Comparison of ENCODE assay signal across 11 cellular contexts in genomic region chr3:66572938-66573710, GRCh38.
DNase-seq lines count a peak whose midpoint lies in the region; ATAC-seq, FAIRE-seq and TF ChIP-seq lines count a peak whose summit lies in the region.
"Had no signal": no experiment of that assay in that cellular context is flagged by ENCODE, and none has a peak within 500 bp of the region (broad histone marks: within the 10 kb centered on the region; RNA-seq: fewer than 3 reads in every experiment).

No MANE protein-coding gene starts in this region.

- DNase-seq in Calu3: peak; percentile 9
- DNase-seq in GM19239 (ENCODE audit: insufficient read length, low spot score): no peak
- DNase-seq in PC-3: no peak
- DNase-seq in iPS-NIHi11 (ENCODE audit: low spot score): peak; percentile 76
- no peak for DNase-seq in NCI-H2227 (lab: John Stamatoyannopoulos, UW; ENCODE audit: unreplicated experiment)
- no peak for DNase-seq in Ammon's horn (ENCODE audit: low spot score)
- DNase-seq in stimulated activated naive CD4-positive, alpha-beta T cell treated with Interleukin-2 at 50 U/mL for 16 hours (lab: John Stamatoyannopoulos, UW): no peak
- DNase-seq: effector memory CD4-positive, alpha-beta T cell had no signal

- no peaks in the 10 kb centered on the region for H3K9me3 ChIP-seq in PC-3 (ENCODE audit: low read length)
- H3K9me3 ChIP-seq: ovary had no signal

- no peaks in the 10 kb centered on the region for H3K36me3 Mint-ChIP-seq in Calu3 (ENCODE audit: insufficient read depth, unreplicated experiment)

- no peaks in the 10 kb centered on the region for H3K27me3 Mint-ChIP-seq in Calu3 (ENCODE audit: unreplicated experiment)

- peak; percentile 4 for FAIRE-seq in GM19239 (lab: Jason Lieb, UNC)

- no peaks in the 10 kb centered on the region for H4K20me1 ChIP-seq in PC-3 (ENCODE audit: low read length)

- no peak overlapping the region for H3K27ac ChIP-seq in PC-3 (ENCODE audit: low read length)
- H3K27ac ChIP-seq: ovary had no signal

- POLR2A ChIA-PET in PC-3 (lab: Charles Lee; ENCODE audit: unreplicated experiment): no interaction called here

- BruUV-seq in Calu3 (replicated peaks; lab: Mats Ljungman, UMichigan) (no TSS peak), PC-3 (replicated peaks; lab: Mats Ljungman, UMichigan) (no TSS peak)

- no peaks in the 10 kb centered on the region for H3F3A ChIP-seq in PC-3 (ENCODE audit: low read length, unreplicated experiment)

- no peaks in the 10 kb centered on the region for H3K9me2 ChIP-seq in PC-3 (replicated peaks; ENCODE audit: low read length)

- H3K4me3 ChIP-seq in PC-3 (ENCODE audit: low read length): no peak overlapping the region
- H3K4me3 ChIP-seq: ovary had no signal

- H3K4me3 Mint-ChIP-seq in Calu3 (ENCODE audit: low read depth, unreplicated experiment): no peak overlapping the region

- peaks cover 10% of the 10 kb centered on the region for H3K4me1 Mint-ChIP-seq in Calu3 (ENCODE audit: low read depth, unreplicated experiment)

- H3K4me2 ChIP-seq in PC-3 (ENCODE audit: low read length): no peak overlapping the region

- H3K27ac Mint-ChIP-seq in Calu3 (ENCODE audit: unreplicated experiment): no peak overlapping the region

- no peaks in the 10 kb centered on the region for H3K27me3 ChIP-seq in PC-3 (ENCODE audit: low read length)
- H3K27me3 ChIP-seq: ovary had no signal

- H3K4me1 ChIP-seq in PC-3 (ENCODE audit: insufficient read depth, low read length): no peaks in the 10 kb centered on the region

- H3K9me3 Mint-ChIP-seq in Calu3 (ENCODE audit: low read depth, unreplicated experiment): no peaks in the 10 kb centered on the region

- TF ChIP-seq CTCF in Calu3 (IDR thresholded peaks at IDR 0.05; ENCODE audit: unreplicated experiment) (no peak), PC-3 (conservative IDR thresholded peaks at IDR 0.05; ENCODE audit: low read depth, low read length) (peak; percentile 32)

- ATAC-seq in PC-3 (no peak), HG02884 (IDR thresholded peaks at IDR 0.05; ENCODE audit: unreplicated experiment) (no peak)
- ATAC-seq: activated CD4-positive, CD25-positive, alpha-beta regulatory T cell treated with anti-CD3 and anti-CD28 coated beads, Interleukin-2, amount 50 U/mL, for 24 hours had no signal

- H2AFZ ChIP-seq in PC-3 (ENCODE audit: low read length): no peak overlapping the region

- no peaks in the 10 kb centered on the region for H3K79me2 ChIP-seq in PC-3 (ENCODE audit: low read length)

- intact Hi-C loops in Calu3 (cut with micrococcal nuclease; ENCODE audit: unreplicated experiment) (no loop called here), PC-3 (cut with micrococcal nuclease) (no loop called here)

- CTCF ChIA-PET in Calu3 (lab: Charles Lee): no interaction called here
- CTCF ChIA-PET in PC-3 (lab: Charles Lee): no interaction called here

- no peaks in the 10 kb centered on the region for H3K36me3 ChIP-seq in PC-3 (ENCODE audit: low read depth, low read length)
- H3K36me3 ChIP-seq: ovary had no signal

- no peak overlapping the region for H3K9ac ChIP-seq in PC-3 (ENCODE audit: low read length)

Comparison
In these comparisons a context has a peak if more than half of its experiments do, and no peak if none do; other contexts are left out.
1. DNase-seq: peak in Calu3 (single experiment) and iPS-NIHi11 (single experiment); none in GM19239 (single experiment), PC-3 (single experiment), NCI-H2227 (single experiment), Ammon's horn (single experiment) and stimulated activated naive CD4-positive, alpha-beta T cell treated with Interleukin-2 at 50 U/mL for 16 hours (single experiment).